In the genomic region with DNA sequence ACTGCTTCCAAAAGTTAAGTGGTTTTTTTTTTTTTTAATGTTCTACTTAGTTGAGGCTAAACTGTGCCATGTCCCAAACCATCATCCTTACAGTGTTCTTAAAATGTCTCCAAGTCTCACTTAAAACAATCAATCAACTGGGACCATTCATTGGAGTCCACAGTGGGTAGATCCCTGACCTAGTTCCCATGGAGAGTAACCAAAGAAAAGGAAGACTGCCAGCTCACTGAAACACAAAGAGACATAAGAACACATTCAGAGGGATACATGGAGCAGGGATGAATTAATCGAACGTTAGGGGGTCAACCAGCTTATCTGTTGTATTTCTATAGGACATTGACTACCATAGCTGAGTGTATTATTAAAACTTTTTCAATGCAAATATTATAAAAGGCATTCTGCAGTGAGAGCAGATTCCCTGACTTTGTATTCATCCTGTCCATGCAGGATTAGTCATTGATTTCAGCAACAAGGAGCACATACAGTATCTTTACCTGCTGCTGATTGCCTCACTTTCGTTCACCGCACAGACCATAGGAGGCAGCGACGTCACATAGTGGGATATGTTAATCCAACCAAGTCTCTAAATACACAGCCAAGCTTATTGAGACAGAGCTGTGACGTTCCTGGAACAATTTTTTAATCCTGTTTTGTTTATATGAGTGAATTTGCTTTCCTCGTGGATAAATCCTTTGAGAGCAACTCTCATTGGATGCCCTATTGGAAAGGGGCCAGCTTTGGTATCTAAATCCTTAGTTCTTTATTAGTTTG, we compare ENCODE assay signal across 7 cellular contexts.
A peak's percentile ranks its signal among the peaks of the same experiment; 100 is the strongest.
DNase-seq lines count a peak whose midpoint lies in the region; FAIRE-seq and TF ChIP-seq lines count a peak whose summit lies in the region.

No MANE protein-coding gene starts in this region.

- dilution Hi-C loops in endothelial cell of umbilical vein (cut with MboI; ENCODE audit: extremely low pct_ligation_motif_present, low sequenced_read_pairs): no loop called here

- DNase-seq in GM13977 (ENCODE audit: low spot score): no peak
- DNase-seq in NCI-H69 (lab: John Stamatoyannopoulos, UW): peak; percentile 40
- DNase-seq in endothelial cell of umbilical vein (ENCODE audit: low read depth, low spot score): peak; percentile 80
- peak; percentile 56 for DNase-seq in non-pigmented ciliary epithelial cell (ENCODE audit: low read depth)
- DNase-seq in stimulated activated CD4-positive, alpha-beta T cell treated with anti-CD3 and anti-CD28 coated beads, Interleukin-4, amount 100 ng/mL, for 24 hours: no peak
- no peak for DNase-seq in NOMO-1 treated with dmso at 0.1 percent for 144 hours (lab: John Stamatoyannopoulos, UW; ENCODE audit: unreplicated experiment)
- no peak for DNase-seq in frontal cortex (ENCODE audit: low spot score in 2 of 2)

- H3K27ac ChIP-seq in endothelial cell of umbilical vein (ENCODE audit: insufficient read depth, low read depth, low read length): peak overlapping the region; percentile 57

- in situ Hi-C loops in GM13977 (cut with MboI; ENCODE audit: low pct_unique_long_range_greater_than_20kb, low sequenced_read_pairs, unreplicated experiment): no loop called here

- H3K4me3 ChIP-seq in endothelial cell of umbilical vein (replicated peaks in 1 of 3; ENCODE audit: insufficient read depth in 1 of 3, low read depth in 1 of 3, low read length in 3 of 3): peak overlapping the region in 1 of 3 experiments; percentile 73

- no peaks in the 10 kb centered on the region for H3K36me3 ChIP-seq in endothelial cell of umbilical vein (ENCODE audit: control insufficient read depth in 2 of 2, extremely low read depth in 1 of 2, insufficient read depth in 2 of 2, low read length in 2 of 2)

- intact Hi-C loops in endothelial cell of umbilical vein (cut with micrococcal nuclease): loop anchor here (1.0 to 5.0 kb wide), 13 partner anchors 149 to 1283 kb away; no protein-coding TSS in a partner anchor

- no peaks in the 10 kb centered on the region for H3K9me1 ChIP-seq in endothelial cell of umbilical vein (replicated peaks; ENCODE audit: control insufficient read depth, extremely low read depth, insufficient read depth, low read length)

- CTCF ChIA-PET in endothelial cell of umbilical vein (lab: Charles Lee): interaction anchor here (0.6 to 4.2 kb wide), 58 partner anchors 8 to 1836 kb away, joined by 3 to 66 read pairs (median 4); partner anchors contain the start of gene RBMS3

- H3K27me3 ChIP-seq in endothelial cell of umbilical vein (ENCODE audit: control insufficient read depth in 2 of 2, insufficient read depth in 2 of 2, low read length in 2 of 2): no peaks in the 10 kb centered on the region

- peak overlapping the region; percentile 29 for H2AFZ ChIP-seq in endothelial cell of umbilical vein (ENCODE audit: low read depth, low read length)

- TF ChIP-seq CTCF in GM13977 (IDR thresholded peaks at IDR 0.05; ENCODE audit: extremely low read depth, insufficient read depth, missing control alignments) (peak; percentile 37), endothelial cell of umbilical vein (IDR thresholded peaks at IDR 0.05; ENCODE audit: extremely low read depth in 1 of 2, insufficient read depth in 1 of 2, low read depth in 1 of 2, low read length in 2 of 2) (peak; percentile 37 to 39)

- no peaks in the 10 kb centered on the region for H3K9me3 ChIP-seq in endothelial cell of umbilical vein (replicated peaks; ENCODE audit: control insufficient read depth, insufficient read depth, low read length)

- H3K4me1 ChIP-seq in endothelial cell of umbilical vein (ENCODE audit: control insufficient read depth, extremely low read depth, insufficient read depth, low read length): peaks cover 9% of the 10 kb centered on the region

- H4K20me1 ChIP-seq in endothelial cell of umbilical vein (replicated peaks; ENCODE audit: control insufficient read depth, extremely low read depth, insufficient read depth, low read length): no peaks in the 10 kb centered on the region

- peak; percentile 46 for FAIRE-seq in endothelial cell of umbilical vein (lab: Jason Lieb, UNC)
- no peak for FAIRE-seq in frontal cortex (lab: Jason Lieb, UNC)

- no peak for TF ChIP-seq POLR2A in endothelial cell of umbilical vein (IDR thresholded peaks at IDR 0.05; ENCODE audit: low read depth, low read length)

- peak overlapping the region; percentile 84 for H3K4me2 ChIP-seq in endothelial cell of umbilical vein (ENCODE audit: insufficient read depth, low read length)

- POLR2A ChIA-PET in endothelial cell of umbilical vein (lab: Charles Lee): interaction anchor here (0.8 kb wide), 1 partner anchor 768 kb away, joined by 3 read pairs; no protein-coding TSS in a partner anchor

- no peaks in the 10 kb centered on the region for H3K79me2 ChIP-seq in endothelial cell of umbilical vein (ENCODE audit: control insufficient read depth, insufficient read depth, low read length)

- BruUV-seq in endothelial cell of umbilical vein (replicated peaks; lab: Mats Ljungman, UMichigan): no TSS peak

- H3K9ac ChIP-seq in endothelial cell of umbilical vein (replicated peaks; ENCODE audit: extremely low read depth, insufficient read depth, low read length): peak overlapping the region; percentile 71

TF ChIP-seq in endothelial cell of umbilical vein, 7 proteins besides CTCF, POLR2A, EP300 and RAD21:
- no peak for TF ChIP-seq MYC (IDR thresholded peaks at IDR 0.05; ENCODE audit: low read depth, low read length)
- no peak for TF ChIP-seq EZH2 (IDR thresholded peaks at IDR 0.05; ENCODE audit: borderline replicate concordance, low read depth, low read length, severe bottlenecking)
- no peak for TF ChIP-seq POLR2AphosphoS5 (IDR thresholded peaks at IDR 0.05; ENCODE audit: insufficient read depth, low read depth, low read length)
- no peak for TF ChIP-seq JUN (IDR thresholded peaks at IDR 0.05; ENCODE audit: borderline replicate concordance, insufficient read depth, insufficient read length, low read depth)
- no peak for TF ChIP-seq FOS (IDR thresholded peaks at IDR 0.05; ENCODE audit: borderline replicate concordance, insufficient read depth, low read length)
- TF ChIP-seq GATA2 (IDR thresholded peaks at IDR 0.05; ENCODE audit: insufficient read depth, insufficient read length, low read depth, low read length): no peak
- TF ChIP-seq, protein P1, sequence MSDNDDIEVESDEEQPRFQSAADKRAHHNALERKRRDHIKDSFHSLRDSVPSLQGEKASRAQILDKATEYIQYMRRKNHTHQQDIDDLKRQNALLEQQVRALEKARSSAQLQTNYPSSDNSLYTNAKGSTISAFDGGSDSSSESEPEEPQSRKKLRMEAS (IDR thresholded peaks at IDR 0.05; ENCODE audit: insufficient read depth, insufficient read length): no peak

Comparison
In these comparisons a context has a peak if more than half of its experiments do, and no peak if none do; other contexts are left out.
1. DNase-seq: peak in NCI-H69 (single experiment), endothelial cell of umbilical vein (single experiment) and non-pigmented ciliary epithelial cell (single experiment); none in GM13977 (single experiment), stimulated activated CD4-positive, alpha-beta T cell treated with anti-CD3 and anti-CD28 coated beads, Interleukin-4, amount 100 ng/mL, for 24 hours (single experiment), NOMO-1 treated with dmso at 0.1 percent for 144 hours (single experiment) and frontal cortex (0 of 2).